Comparison of ENCODE assay signal across 22 cellular contexts in genomic region chr22:37510046-37510445, GRCh38. TPM values are rescaled to one million over a fixed set of nuclear protein-coding genes. Genes with fewer than 3 reads are reported as not detected.
DNase-seq lines count a peak whose midpoint lies in the region; ATAC-seq and TF ChIP-seq lines count a peak whose summit lies in the region.
"Had no signal": no experiment of that assay in that cellular context is flagged by ENCODE, and none has a peak within 500 bp of the region (broad histone marks: within the 10 kb centered on the region; RNA-seq: fewer than 3 reads in every experiment).

No MANE protein-coding gene starts in this region.

- peaks cover 10% of the 10 kb centered on the region for H3K4me1 Mint-ChIP-seq in endodermal cell
- H3K4me1 Mint-ChIP-seq in stimulated activated effector memory CD8-positive, alpha-beta T cell treated with anti-CD3 and anti-CD28 coated beads, Interleukin-12 subunit alpha, Interleukin-12 subunit beta, amount 100 ng/mL, for 72 hours = no peaks in the 10 kb centered on the region
- H3K4me1 Mint-ChIP-seq: activated naive CD4-positive, alpha-beta T cell treated with anti-CD3 and anti-CD28 coated beads, Interleukin-2, amount 50 U/mL, for 24 hours; naive B cell had no signal

- no peaks in the 10 kb centered on the region for H3K9me3 Mint-ChIP-seq in endodermal cell
- no peaks in the 10 kb centered on the region for H3K9me3 Mint-ChIP-seq in stimulated activated effector memory CD8-positive, alpha-beta T cell treated with anti-CD3 and anti-CD28 coated beads, Interleukin-12 subunit alpha, Interleukin-12 subunit beta, amount 100 ng/mL, for 72 hours
- H3K9me3 Mint-ChIP-seq: activated naive CD4-positive, alpha-beta T cell treated with anti-CD3 and anti-CD28 coated beads, Interleukin-2, amount 50 U/mL, for 24 hours; GM23338 had no signal

- peaks cover 15% of the 10 kb centered on the region for H3K36me3 Mint-ChIP-seq in endodermal cell (ENCODE audit: low read depth)
- H3K36me3 Mint-ChIP-seq in stimulated activated effector memory CD8-positive, alpha-beta T cell treated with anti-CD3 and anti-CD28 coated beads, Interleukin-12 subunit alpha, Interleukin-12 subunit beta, amount 100 ng/mL, for 72 hours = no peaks in the 10 kb centered on the region
- H3K36me3 Mint-ChIP-seq: activated naive CD4-positive, alpha-beta T cell treated with anti-CD3 and anti-CD28 coated beads, Interleukin-2, amount 50 U/mL, for 24 hours; naive B cell had no signal

- WGBS in heart right ventricle, 2 donors = 53 to 65% methylated on average over 10 of the region's 10 CpGs
- 96% methylated on average over 9 to 10 of the region's 10 CpGs for WGBS in endodermal cell (ENCODE audit: insufficient coverage in 1 of 2, insufficient read length in 1 of 2), 2 experiments

- TF ChIP-seq CTCF in heart right ventricle (IDR thresholded peaks at IDR 0.05) = no peak
- TF ChIP-seq CTCF in right atrium auricular region (IDR thresholded peaks at IDR 0.05) = no peak
- TF ChIP-seq CTCF in endodermal cell (conservative IDR thresholded peaks at IDR 0.05) = no peak

- H3K36me3 ChIP-seq in heart right ventricle = peaks cover 0 to 37% (median 4%) of the 10 kb centered on the region in 9 donors
- no peaks in the 10 kb centered on the region for H3K36me3 ChIP-seq in right atrium auricular region
- H3K36me3 ChIP-seq in endodermal cell (ENCODE audit: control insufficient read depth, insufficient read depth, low read length) = no peaks in the 10 kb centered on the region
- H3K36me3 ChIP-seq in mucosa of stomach (ENCODE audit: control insufficient read depth, insufficient read depth, low read length) = no peaks in the 10 kb centered on the region

- no peaks in the 10 kb centered on the region for H3K27me3 ChIP-seq in heart right ventricle
- H3K27me3 ChIP-seq in right atrium auricular region = no peaks in the 10 kb centered on the region
- H3K27me3 ChIP-seq in endodermal cell (ENCODE audit: control insufficient read depth, insufficient read depth, low read length, poor library complexity, severe bottlenecking) = no peaks in the 10 kb centered on the region
- H3K27me3 ChIP-seq in mucosa of stomach (ENCODE audit: control insufficient read depth, insufficient read depth, low read length) = no peaks in the 10 kb centered on the region

- H3K27ac ChIP-seq in heart right ventricle (peak overlapping the region in 9 of 10 donors; percentile 32 to 89 (median 64)), right atrium auricular region (peak overlapping the region in 1 of 2 donors; percentile 21), endodermal cell (ENCODE audit: low read depth, low read length) (no peak overlapping the region)

- H3K4me3 ChIP-seq in heart right ventricle (no peak overlapping the region), right atrium auricular region (no peak overlapping the region), endodermal cell (ENCODE audit: low read length) (no peak overlapping the region), mucosa of stomach (ENCODE audit: low read length) (no peak overlapping the region)
- H3K4me3 ChIP-seq: GM23338, smooth muscle cell had no signal

- DNase-seq in heart right ventricle (no peak), right atrium auricular region (ENCODE audit: low spot score) (no peak), endodermal cell (no peak), hypothalamus (lab: John Stamatoyannopoulos, UW) (no peak)
- no peak for DNase-seq in stimulated activated effector memory CD8-positive, alpha-beta T cell treated with anti-CD3 and anti-CD28 coated beads, Interleukin-12 subunit alpha, Interleukin-12 subunit beta, amount 100 ng/mL, for 72 hours (ENCODE audit: low spot score in 2 of 2)
- DNase-seq: cerebellar nuclear complex; COR-L47; foreskin melanocyte; kidney glomerular epithelial cell; naive B cell; NCI-H1048; NCI-H187 treated with DMSO at 0.1 percent for 48 hours; SHP77; stimulated activated naive CD4-positive, alpha-beta T cell had no signal

- no peak for ATAC-seq in heart right ventricle
- ATAC-seq in GM21619 (IDR thresholded peaks at IDR 0.05; ENCODE audit: unreplicated experiment) = no peak
- no peak for ATAC-seq in stimulated activated effector memory CD8-positive, alpha-beta T cell treated with anti-CD3 and anti-CD28 coated beads, Interleukin-12 subunit alpha, Interleukin-12 subunit beta, amount 100 ng/mL, for 72 hours
- ATAC-seq in HG02885 (IDR thresholded peaks at IDR 0.05; ENCODE audit: poor library complexity, unreplicated experiment) = no peak
- ATAC-seq: GM23338 had no signal

- H3K9ac ChIP-seq in endodermal cell (ENCODE audit: extremely low read depth, low read length, poor library complexity, severe bottlenecking) (no peak overlapping the region), mucosa of stomach (ENCODE audit: low read length) (peak overlapping the region; percentile 45)

- H3K4me1 ChIP-seq in heart right ventricle (peaks cover 16 to 90% (median 50%) of the 10 kb centered on the region in 9 donors), right atrium auricular region (peaks cover 0 to 38% of the 10 kb centered on the region in 2 donors), endodermal cell (ENCODE audit: control insufficient read depth, insufficient read depth, low read length) (peaks cover 3% of the 10 kb centered on the region), mucosa of stomach (ENCODE audit: control insufficient read depth, insufficient read depth, low read length) (peaks cover 41% of the 10 kb centered on the region)

- H3K27me3 Mint-ChIP-seq in endodermal cell (ENCODE audit: insufficient read depth) = no peaks in the 10 kb centered on the region
- H3K27me3 Mint-ChIP-seq: activated naive CD4-positive, alpha-beta T cell treated with anti-CD3 and anti-CD28 coated beads, Interleukin-2, amount 50 U/mL, for 24 hours had no signal

- intact Hi-C loops in heart right ventricle (cut with DNase I) = no loop called here

- H3K9me3 ChIP-seq in heart right ventricle = no peaks in the 10 kb centered on the region
- no peaks in the 10 kb centered on the region for H3K9me3 ChIP-seq in right atrium auricular region
- no peaks in the 10 kb centered on the region for H3K9me3 ChIP-seq in endodermal cell (ENCODE audit: control insufficient read depth, low read length)
- no peaks in the 10 kb centered on the region for H3K9me3 ChIP-seq in mucosa of stomach (ENCODE audit: control insufficient read depth, low read length)

- peak overlapping the region; percentile 44 for H3K27ac Mint-ChIP-seq in endodermal cell
- no peak overlapping the region for H3K27ac Mint-ChIP-seq in stimulated activated effector memory CD8-positive, alpha-beta T cell treated with anti-CD3 and anti-CD28 coated beads, Interleukin-12 subunit alpha, Interleukin-12 subunit beta, amount 100 ng/mL, for 72 hours
- H3K27ac Mint-ChIP-seq: activated naive CD4-positive, alpha-beta T cell treated with anti-CD3 and anti-CD28 coated beads, Interleukin-2, amount 50 U/mL, for 24 hours; GM23338; naive B cell had no signal

- H3K4me3 Mint-ChIP-seq in endodermal cell = no peak overlapping the region
- no peak overlapping the region for H3K4me3 Mint-ChIP-seq in stimulated activated effector memory CD8-positive, alpha-beta T cell treated with anti-CD3 and anti-CD28 coated beads, Interleukin-12 subunit alpha, Interleukin-12 subunit beta, amount 100 ng/mL, for 72 hours
- H3K4me3 Mint-ChIP-seq: activated naive CD4-positive, alpha-beta T cell treated with anti-CD3 and anti-CD28 coated beads, Interleukin-2, amount 50 U/mL, for 24 hours; GM23338; naive B cell had no signal

RNA-seq across cellular contexts. Expression of gene CARD10, which starts 9.2 kb away (rescaled TPM):
- total RNA-seq in heart right ventricle (10 to 100 TPM in 3 of 10 donors, 1 to 10 TPM in 7; 7.4 to 12.9 (median 8.5) TPM), right atrium auricular region (1 to 10 TPM; 4.2 to 5.8 TPM), endodermal cell (10 to 100 TPM; 20.3 to 24.4 TPM)
- polyA plus RNA-seq in heart right ventricle = 10 to 100 TPM; 14.0 to 14.8 TPM
- polyA plus RNA-seq in endodermal cell (2013, experiment 1 of 2) = 4.8 TPM
- 6.1 TPM for polyA plus RNA-seq in endodermal cell (2013, experiment 2 of 2)
- total RNA-seq: T-helper 1 cell treated with Interleukin-12 subunit alpha and Interleukin-12 subunit beta and Interleukin-4 antibody, amounts not matched to agents 30 ng/mL and 1 ng/mL, for 36 hours had no signal

RNA-seq across cellular contexts. Expression of gene MFNG, which starts 23.9 kb away (rescaled TPM):
- total RNA-seq in heart right ventricle (10 to 100 TPM in 4 of 10 donors, 1 to 10 TPM in 6; 5.1 to 19.4 (median 8.5) TPM), right atrium auricular region (10 to 100 TPM in 1 of 2 donors, 1 to 10 TPM in 1; 9.9 to 19.5 TPM), endodermal cell (1 to 10 TPM; 1.9 to 6.6 TPM)
- 10 to 100 TPM in 1 of 2 donors, 1 to 10 TPM in 1; 8.9 to 15.8 TPM for polyA plus RNA-seq in heart right ventricle
- 25.3 TPM for polyA plus RNA-seq in endodermal cell (2013, experiment 1 of 2)
- 22.9 TPM for polyA plus RNA-seq in endodermal cell (2013, experiment 2 of 2)
- total RNA-seq: epithelial cell of proximal tubule, smooth muscle cell had no signal

RNA-seq across cellular contexts. Expression of gene CDC42EP1, which starts 50.2 kb away (rescaled TPM):
- total RNA-seq in heart right ventricle (10 to 100 TPM; 10.6 to 48.3 (median 16.2) TPM), right atrium auricular region (10 to 100 TPM; 20.7 to 34.8 TPM), endodermal cell (10 to 100 TPM; 45.0 to 45.1 TPM)
- polyA plus RNA-seq in heart right ventricle = 10 to 100 TPM; 12.6 to 19.7 TPM
- 22.1 TPM for polyA plus RNA-seq in endodermal cell (2013, experiment 1 of 2)
- polyA plus RNA-seq in endodermal cell (2013, experiment 2 of 2) = 22.6 TPM
